In the genomic region with DNA sequence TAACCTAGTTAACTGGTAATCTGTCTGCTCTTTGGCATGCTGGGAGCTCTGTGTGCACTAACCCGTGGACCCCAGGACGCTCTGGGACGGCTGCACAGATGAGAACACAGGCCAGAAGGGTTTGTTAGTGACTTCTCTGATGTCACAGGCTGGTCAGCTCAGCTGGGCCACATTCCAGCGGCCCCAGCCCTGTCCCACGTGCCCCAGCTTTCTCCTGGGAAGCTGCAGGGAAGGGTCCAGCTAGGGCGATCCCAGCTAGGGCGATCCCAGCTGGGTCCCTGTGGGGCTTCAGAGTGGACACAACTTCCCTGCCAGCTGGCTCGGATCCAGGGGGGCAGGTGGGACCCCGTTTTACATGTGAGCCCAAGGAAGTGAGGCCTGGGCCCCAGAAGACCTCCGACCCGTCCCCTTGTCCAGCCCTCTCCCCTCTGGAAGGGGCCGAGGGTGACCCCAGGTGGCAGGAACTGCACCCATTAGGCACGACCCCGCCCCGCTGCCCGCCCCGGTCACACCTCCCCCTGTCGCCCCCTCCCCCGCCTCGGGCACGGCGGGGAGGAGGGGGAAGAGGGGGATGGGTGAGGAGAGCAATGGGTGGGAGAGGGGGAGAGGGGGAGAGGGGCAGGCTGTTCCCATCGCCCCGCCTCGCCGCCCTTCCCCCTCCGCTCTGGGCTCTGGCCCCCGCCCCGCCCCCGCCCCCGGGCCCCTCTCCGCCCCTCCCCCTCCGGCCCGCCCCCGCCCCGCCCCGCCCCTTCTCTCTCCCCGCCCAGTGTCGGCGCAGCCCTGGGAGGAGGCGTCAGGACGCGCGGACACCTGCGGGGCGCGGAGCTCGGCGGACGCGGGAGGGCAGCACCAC, we compare ENCODE assay signal across 8 cellular contexts.
DNase-seq lines count a peak whose midpoint lies in the region; ATAC-seq and TF ChIP-seq lines count a peak whose summit lies in the region.

No MANE protein-coding gene starts in this region.

- H3K36me3 Mint-ChIP-seq in activated T-cell treated with anti-CD3 and anti-CD28 coated beads, Interleukin-2, amount 50 U/mL, for 24 hours (ENCODE audit: low read depth), result no peaks in the 10 kb centered on the region
- H3K36me3 Mint-ChIP-seq in endothelial cell (ENCODE audit: low read depth, unreplicated experiment), result no peaks in the 10 kb centered on the region
- no peaks in the 10 kb centered on the region for H3K36me3 Mint-ChIP-seq in naive thymus-derived CD4-positive, alpha-beta T cell

- POLR2A ChIA-PET in naive thymus-derived CD4-positive, alpha-beta T cell (lab: Charles Lee), result no interaction called here

- peaks cover 0 to 14% of the 10 kb centered on the region in 2 donors for H3K4me1 ChIP-seq in naive thymus-derived CD4-positive, alpha-beta T cell (ENCODE audit: control insufficient read depth in 2 of 2, insufficient read depth in 2 of 2, low read length in 2 of 2)

- H3K36me3 ChIP-seq in naive thymus-derived CD4-positive, alpha-beta T cell (ENCODE audit: control insufficient read depth in 2 of 3, insufficient read depth in 3 of 3, low read length in 3 of 3), result no peaks in the 10 kb centered on the region

- H3K27me3 ChIP-seq in naive thymus-derived CD4-positive, alpha-beta T cell (ENCODE audit: control insufficient read depth in 2 of 2, insufficient read depth in 2 of 2, low read length in 2 of 2), result peaks cover 0 to 6% of the 10 kb centered on the region in 2 donors

- CTCF ChIA-PET in naive thymus-derived CD4-positive, alpha-beta T cell (lab: Charles Lee), result no interaction called here

- intact Hi-C loops in naive thymus-derived CD4-positive, alpha-beta T cell (cut with micrococcal nuclease), result no loop called here

- H3K9me3 Mint-ChIP-seq in activated T-cell treated with anti-CD3 and anti-CD28 coated beads, Interleukin-2, amount 50 U/mL, for 24 hours, result no peaks in the 10 kb centered on the region
- H3K9me3 Mint-ChIP-seq in endothelial cell (ENCODE audit: unreplicated experiment), result no peaks in the 10 kb centered on the region
- H3K9me3 Mint-ChIP-seq in naive thymus-derived CD4-positive, alpha-beta T cell, result no peaks in the 10 kb centered on the region

- H3K27ac ChIP-seq in naive thymus-derived CD4-positive, alpha-beta T cell (ENCODE audit: low read depth, low read length), result no peak overlapping the region

- peak; percentile 49 for DNase-seq in activated T-cell treated with anti-CD3 and anti-CD28 coated beads, Interleukin-2, amount 50 U/mL, for 24 hours
- no peak for DNase-seq in activated T-cell treated with anti-CD3 and anti-CD28 coated beads for 4 hours
- peak; percentile 37 for DNase-seq in RKO (ENCODE audit: low spot score)
- peak; percentile 59 for DNase-seq in endothelial cell (ENCODE audit: low spot score)
- DNase-seq in naive thymus-derived CD4-positive, alpha-beta T cell, result peak in 5 of 9 donors; percentile 25 to 43 (median 37)
- no peak for DNase-seq in T-helper 2 cell

- H3K4me1 Mint-ChIP-seq in activated T-cell treated with anti-CD3 and anti-CD28 coated beads, Interleukin-2, amount 50 U/mL, for 24 hours (ENCODE audit: low read depth), result peaks cover 13% of the 10 kb centered on the region
- H3K4me1 Mint-ChIP-seq in endothelial cell (ENCODE audit: unreplicated experiment), result peaks cover 18% of the 10 kb centered on the region
- H3K4me1 Mint-ChIP-seq in naive thymus-derived CD4-positive, alpha-beta T cell, result peaks cover 5 to 14% (median 7%) of the 10 kb centered on the region in 7 donors

- peaks cover 28% of the 10 kb centered on the region for H3K27me3 Mint-ChIP-seq in activated T-cell treated with anti-CD3 and anti-CD28 coated beads, Interleukin-2, amount 50 U/mL, for 24 hours
- H3K27me3 Mint-ChIP-seq in endothelial cell (ENCODE audit: unreplicated experiment), result peaks cover 19% of the 10 kb centered on the region
- H3K27me3 Mint-ChIP-seq in naive thymus-derived CD4-positive, alpha-beta T cell, result peaks cover 0 to 32% (median 0%) of the 10 kb centered on the region in 5 donors

- no peaks in the 10 kb centered on the region for H3K9me3 ChIP-seq in naive thymus-derived CD4-positive, alpha-beta T cell (ENCODE audit: control insufficient read depth in 2 of 3, low read length in 3 of 3)

- TF ChIP-seq CTCF in endothelial cell (IDR thresholded peaks at IDR 0.05; ENCODE audit: unreplicated experiment), result no peak

- H3K4me3 Mint-ChIP-seq in activated T-cell treated with anti-CD3 and anti-CD28 coated beads, Interleukin-2, amount 50 U/mL, for 24 hours, result peak overlapping the region; percentile 33
- H3K4me3 Mint-ChIP-seq in endothelial cell (ENCODE audit: unreplicated experiment), result peak overlapping the region; percentile 73
- H3K4me3 Mint-ChIP-seq in naive thymus-derived CD4-positive, alpha-beta T cell, result peak overlapping the region in 5 of 10 donors; percentile 16 to 71 (median 39)

- no peak overlapping the region for H3K4me3 ChIP-seq in naive thymus-derived CD4-positive, alpha-beta T cell (ENCODE audit: low read length)

- H3K27ac Mint-ChIP-seq in activated T-cell treated with anti-CD3 and anti-CD28 coated beads, Interleukin-2, amount 50 U/mL, for 24 hours, result no peak overlapping the region
- H3K27ac Mint-ChIP-seq in endothelial cell (ENCODE audit: unreplicated experiment), result peak overlapping the region; percentile 68
- H3K27ac Mint-ChIP-seq in naive thymus-derived CD4-positive, alpha-beta T cell, result no peak overlapping the region

- ATAC-seq in HG03354 (IDR thresholded peaks at IDR 0.05; ENCODE audit: poor library complexity, severe bottlenecking, unreplicated experiment) (peak; percentile 56), GM18520 (IDR thresholded peaks at IDR 0.05; ENCODE audit: unreplicated experiment) (no peak)
- peak; percentile 72 for ATAC-seq in naive thymus-derived CD4-positive, alpha-beta T cell

Comparison
In these comparisons a context has a peak if more than half of its experiments do, and no peak if none do; other contexts are left out.
1. DNase-seq: peak in activated T-cell treated with anti-CD3 and anti-CD28 coated beads, Interleukin-2, amount 50 U/mL, for 24 hours (single experiment), RKO (single experiment), endothelial cell (single experiment) and naive thymus-derived CD4-positive, alpha-beta T cell (5 of 9); none in activated T-cell treated with anti-CD3 and anti-CD28 coated beads for 4 hours (single experiment) and T-helper 2 cell (0 of 5).